20 cellular contexts compared by ENCODE assay signal in the genomic region with DNA sequence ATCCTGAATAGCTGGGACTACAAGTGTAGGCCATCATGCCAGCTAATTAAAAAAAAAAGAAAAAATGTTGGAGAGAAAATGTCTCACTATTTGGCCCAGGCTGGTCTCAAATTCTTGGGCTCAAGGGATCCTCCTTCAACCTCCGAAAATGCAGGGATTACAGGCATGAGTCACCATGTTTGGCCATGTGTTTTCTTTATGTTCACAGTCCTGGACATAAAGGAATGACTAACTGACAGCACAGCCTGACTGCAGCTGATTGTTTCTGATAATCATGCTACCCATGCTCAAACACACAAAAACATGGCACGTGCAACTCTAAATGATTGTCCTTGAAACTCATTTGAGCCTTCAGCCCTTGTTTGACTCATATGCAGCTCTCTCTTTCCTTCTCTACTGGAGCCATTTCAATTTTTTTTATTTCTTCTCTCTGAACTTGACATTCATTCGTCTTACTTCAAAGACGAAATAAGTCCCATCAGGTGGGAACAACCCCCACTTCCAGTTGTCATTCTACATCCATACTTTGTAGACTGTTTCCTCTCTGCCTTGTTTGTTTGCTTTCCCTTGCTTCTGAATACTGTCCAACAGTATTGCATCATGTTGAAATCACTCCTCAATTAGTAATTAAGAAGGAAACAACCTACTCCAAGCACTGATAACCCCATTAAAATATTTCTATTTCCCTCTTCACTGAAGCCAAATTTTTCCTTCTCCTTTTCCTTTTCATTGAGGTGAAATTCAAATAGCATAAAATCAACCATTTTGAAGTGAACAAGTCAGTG.
DNase-seq lines count a peak whose midpoint lies in the region; ATAC-seq and TF ChIP-seq lines count a peak whose summit lies in the region.
"Had no signal": no experiment of that assay in that cellular context is flagged by ENCODE, and none has a peak within 500 bp of the region (broad histone marks: within the 10 kb centered on the region; RNA-seq: fewer than 3 reads in every experiment).

No MANE protein-coding gene starts in this region.

- H3K4me3 ChIP-seq in astrocyte of the spinal cord (ENCODE audit: low read depth, low read length) (no peak overlapping the region), fibroblast of pulmonary artery (replicated peaks; ENCODE audit: low read depth, low read length) (no peak overlapping the region), skeletal muscle cell (ENCODE audit: low read depth, low read length) (no peak overlapping the region)
- H3K4me3 ChIP-seq: Peyer's patch, prostate gland, spleen had no signal

- CTCF ChIA-PET in WTC11 (lab: Charles Lee), result no interaction called here

- peak; percentile 2 for DNase-seq in NCI-H226
- peak; percentile 45 for DNase-seq in astrocyte of the spinal cord (ENCODE audit: low read depth, low spot score)
- DNase-seq in fibroblast of pulmonary artery (ENCODE audit: low read depth), result peak; percentile 52
- peak; percentile 18 for DNase-seq in skeletal muscle cell (ENCODE audit: low read depth)
- no peak for DNase-seq in WTC11 (ENCODE audit: low spot score)
- DNase-seq in ecto neural progenitor cell (ENCODE audit: low spot score), result no peak
- DNase-seq: activated CD4-positive, alpha-beta T cell treated with anti-CD3 and anti-CD28 coated beads, Interleukin-2, amount 10 ng/mL, durations not matched to agents 7 days and 5 days; activated CD8-positive, alpha-beta memory T cell treated with anti-CD3 and anti-CD28 coated beads, Interleukin-2, amount 10 ng/mL, durations not matched to agents 7 days and 5 days; HCEC 1CT; NCI-H1930; NCI-H446 treated with DMSO at 0.1 percent for 48 hours; Peyer's patch; spleen; stimulated activated CD4-positive, alpha-beta T cell treated with anti-CD3 and anti-CD28 coated beads, Interleukin-4, amount 100 ng/mL, for 1 hour; stimulated activated naive CD4-positive, alpha-beta T cell treated with Interleukin-2 at 50 U/mL for 16 hours had no signal

- H3K4me3 Mint-ChIP-seq in WTC11, result no peak overlapping the region
- H3K4me3 Mint-ChIP-seq: activated CD4-positive, alpha-beta T cell treated with anti-CD3 and anti-CD28 coated beads, Interleukin-2, amount 10 ng/mL, durations not matched to agents 7 days and 5 days; activated CD8-positive, alpha-beta memory T cell treated with anti-CD3 and anti-CD28 coated beads, Interleukin-2, amount 10 ng/mL, durations not matched to agents 7 days and 5 days; activated T-helper 1 cell treated with anti-CD3 and anti-CD28 coated beads, Interleukin-12 subunit alpha, Interleukin-12 subunit beta, Interleukin-2, Interleukin-4 antibody, amounts not matched to agents 30 ng/mL and 10 ng/mL and 1 ng/mL, durations not matched to agents 14 hours and 24 hours and 36 hours; T-helper 1 cell treated with Interleukin-12 subunit alpha and Interleukin-12 subunit beta and Interleukin-4 antibody, amounts not matched to agents 30 μg/mL and 1 μg/mL, for 36 hours had no signal

- in situ Hi-C loops in astrocyte of the spinal cord (cut with HindIII; ENCODE audit: low sequenced_read_pairs), result no loop called here

- H3K27me3 Mint-ChIP-seq in WTC11 (ENCODE audit: low read depth), result no peaks in the 10 kb centered on the region; the same call in 1 of the 2 replicates
- H3K27me3 Mint-ChIP-seq: activated CD4-positive, alpha-beta T cell treated with anti-CD3 and anti-CD28 coated beads, Interleukin-2, amount 10 ng/mL, durations not matched to agents 7 days and 5 days; activated CD8-positive, alpha-beta memory T cell treated with anti-CD3 and anti-CD28 coated beads, Interleukin-2, amount 10 ng/mL, durations not matched to agents 7 days and 5 days had no signal

- peaks cover 64% of the 10 kb centered on the region for H3K9me3 Mint-ChIP-seq in WTC11

- H3K36me3 Mint-ChIP-seq in WTC11, result peaks cover 17% of the 10 kb centered on the region
- H3K36me3 Mint-ChIP-seq: activated CD8-positive, alpha-beta memory T cell treated with anti-CD3 and anti-CD28 coated beads, Interleukin-2, amount 10 ng/mL, durations not matched to agents 7 days and 5 days had no signal

- POLR2A ChIA-PET in WTC11 (lab: Charles Lee), result no interaction called here

- TF ChIP-seq CTCF in astrocyte of the spinal cord (IDR thresholded peaks at IDR 0.05; ENCODE audit: low read depth, low read length) (no peak), fibroblast of pulmonary artery (IDR thresholded peaks at IDR 0.05; ENCODE audit: low read length, missing control alignments) (no peak), WTC11 (IDR thresholded peaks at IDR 0.05) (no peak)

- H3K4me1 Mint-ChIP-seq in WTC11, result peaks cover 4% of the 10 kb centered on the region; the same call in 1 of the 2 replicates
- H3K4me1 Mint-ChIP-seq: activated CD4-positive, alpha-beta T cell treated with anti-CD3 and anti-CD28 coated beads, Interleukin-2, amount 10 ng/mL, durations not matched to agents 7 days and 5 days; activated CD8-positive, alpha-beta memory T cell treated with anti-CD3 and anti-CD28 coated beads, Interleukin-2, amount 10 ng/mL, durations not matched to agents 7 days and 5 days had no signal

- no peak overlapping the region for H3K27ac Mint-ChIP-seq in WTC11
- H3K27ac Mint-ChIP-seq: activated CD4-positive, alpha-beta T cell treated with anti-CD3 and anti-CD28 coated beads, Interleukin-2, amount 10 ng/mL, durations not matched to agents 7 days and 5 days; activated CD8-positive, alpha-beta memory T cell treated with anti-CD3 and anti-CD28 coated beads, Interleukin-2, amount 10 ng/mL, durations not matched to agents 7 days and 5 days; activated naive CD4-positive, alpha-beta T cell treated with anti-CD3 and anti-CD28 coated beads, Interleukin-2, amount 50 U/mL, for 72 hours; activated T-helper 1 cell treated with anti-CD3 and anti-CD28 coated beads, Interleukin-12 subunit alpha, Interleukin-12 subunit beta, Interleukin-2, Interleukin-4 antibody, amounts not matched to agents 30 ng/mL and 10 ng/mL and 1 ng/mL, durations not matched to agents 14 hours and 24 hours and 36 hours; T-helper 1 cell treated with Interleukin-12 subunit alpha and Interleukin-12 subunit beta and Interleukin-4 antibody, amounts not matched to agents 30 μg/mL and 1 μg/mL, for 36 hours had no signal

- ATAC-seq in WTC11, result no peak
- no peak for ATAC-seq in HG03045 (IDR thresholded peaks at IDR 0.05; ENCODE audit: unreplicated experiment)
- ATAC-seq: activated CD8-positive, alpha-beta memory T cell treated with anti-CD3 and anti-CD28 coated beads, Interleukin-2, amount 10 ng/mL, durations not matched to agents 7 days and 5 days; activated naive CD4-positive, alpha-beta T cell treated with anti-CD3 and anti-CD28 coated beads, Interleukin-2, amount 50 U/mL, for 72 hours had no signal

TF ChIP-seq in WTC11, 78 proteins besides CTCF, POLR2A, EP300 and RAD21:
- TF ChIP-seq, protein P1, sequence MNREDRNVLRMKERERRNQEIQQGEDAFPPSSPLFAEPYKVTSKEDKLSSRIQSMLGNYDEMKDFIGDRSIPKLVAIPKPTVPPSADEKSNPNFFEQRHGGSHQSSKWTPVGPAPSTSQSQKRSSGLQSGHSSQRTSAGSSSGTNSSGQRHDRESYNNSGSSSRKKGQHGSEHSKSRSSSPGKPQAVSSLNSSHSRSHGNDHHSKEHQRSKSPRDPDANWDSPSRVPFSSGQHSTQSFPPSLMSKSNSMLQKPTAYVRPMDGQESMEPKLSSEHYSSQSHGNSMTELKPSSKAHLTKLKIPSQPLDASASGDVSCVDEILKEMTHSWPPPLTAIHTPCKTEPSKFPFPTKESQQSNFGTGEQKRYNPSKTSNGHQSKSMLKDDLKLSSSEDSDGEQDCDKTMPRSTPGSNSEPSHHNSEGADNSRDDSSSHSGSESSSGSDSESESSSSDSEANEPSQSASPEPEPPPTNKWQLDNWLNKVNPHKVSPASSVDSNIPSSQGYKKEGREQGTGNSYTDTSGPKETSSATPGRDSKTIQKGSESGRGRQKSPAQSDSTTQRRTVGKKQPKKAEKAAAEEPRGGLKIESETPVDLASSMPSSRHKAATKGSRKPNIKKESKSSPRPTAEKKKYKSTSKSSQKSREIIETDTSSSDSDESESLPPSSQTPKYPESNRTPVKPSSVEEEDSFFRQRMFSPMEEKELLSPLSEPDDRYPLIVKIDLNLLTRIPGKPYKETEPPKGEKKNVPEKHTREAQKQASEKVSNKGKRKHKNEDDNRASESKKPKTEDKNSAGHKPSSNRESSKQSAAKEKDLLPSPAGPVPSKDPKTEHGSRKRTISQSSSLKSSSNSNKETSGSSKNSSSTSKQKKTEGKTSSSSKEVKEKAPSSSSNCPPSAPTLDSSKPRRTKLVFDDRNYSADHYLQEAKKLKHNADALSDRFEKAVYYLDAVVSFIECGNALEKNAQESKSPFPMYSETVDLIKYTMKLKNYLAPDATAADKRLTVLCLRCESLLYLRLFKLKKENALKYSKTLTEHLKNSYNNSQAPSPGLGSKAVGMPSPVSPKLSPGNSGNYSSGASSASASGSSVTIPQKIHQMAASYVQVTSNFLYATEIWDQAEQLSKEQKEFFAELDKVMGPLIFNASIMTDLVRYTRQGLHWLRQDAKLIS (CRISPR knock-in tag; IDR thresholded peaks at IDR 0.05; ENCODE audit: borderline replicate concordance), result no peak
- TF ChIP-seq, protein P2, sequence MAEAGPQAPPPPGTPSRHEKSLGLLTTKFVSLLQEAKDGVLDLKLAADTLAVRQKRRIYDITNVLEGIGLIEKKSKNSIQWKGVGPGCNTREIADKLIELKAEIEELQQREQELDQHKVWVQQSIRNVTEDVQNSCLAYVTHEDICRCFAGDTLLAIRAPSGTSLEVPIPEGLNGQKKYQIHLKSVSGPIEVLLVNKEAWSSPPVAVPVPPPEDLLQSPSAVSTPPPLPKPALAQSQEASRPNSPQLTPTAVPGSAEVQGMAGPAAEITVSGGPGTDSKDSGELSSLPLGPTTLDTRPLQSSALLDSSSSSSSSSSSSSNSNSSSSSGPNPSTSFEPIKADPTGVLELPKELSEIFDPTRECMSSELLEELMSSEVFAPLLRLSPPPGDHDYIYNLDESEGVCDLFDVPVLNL (CRISPR knock-in tag; IDR thresholded peaks at IDR 0.05; ENCODE audit: borderline replicate concordance, low read depth), result no peak
- no peak for TF ChIP-seq E2F1 (CRISPR knock-in tag; IDR thresholded peaks at IDR 0.05)

Comparison
In these comparisons a context has a peak if more than half of its experiments do, and no peak if none do; other contexts are left out.
1. DNase-seq: peak in NCI-H226 (single experiment), astrocyte of the spinal cord (single experiment), fibroblast of pulmonary artery (single experiment) and skeletal muscle cell (single experiment); none in WTC11 (single experiment) and ecto neural progenitor cell (single experiment).